11 cellular contexts compared by ENCODE assay signal in genomic region chr18:58993260-58993659, GRCh38.
DNase-seq lines count a peak whose midpoint lies in the region; ATAC-seq and TF ChIP-seq lines count a peak whose summit lies in the region.
"Had no signal": no experiment of that assay in that cellular context is flagged by ENCODE, and none has a peak within 500 bp of the region (broad histone marks: within the 10 kb centered on the region; RNA-seq: fewer than 3 reads in every experiment).

No MANE protein-coding gene starts in this region.

- in situ Hi-C loops in SK-MEL-5 (cut with HindIII; ENCODE audit: low pct_unique_long_range_greater_than_20kb, low sequenced_read_pairs) = no loop called here

- no peaks in the 10 kb centered on the region for H3K27me3 ChIP-seq in skeletal muscle satellite cell (ENCODE audit: control insufficient read depth, insufficient read depth, low read length)

- H3K4me2 ChIP-seq in skeletal muscle satellite cell (ENCODE audit: low read length) = peak overlapping the region; percentile 55

- no peaks in the 10 kb centered on the region for H3K9me3 ChIP-seq in skeletal muscle satellite cell (replicated peaks; ENCODE audit: low read length)

- ATAC-seq in GM21825 (IDR thresholded peaks at IDR 0.05; ENCODE audit: unreplicated experiment) (no peak), HG03520 (IDR thresholded peaks at IDR 0.05; ENCODE audit: unreplicated experiment) (no peak), GM18861 (IDR thresholded peaks at IDR 0.05; ENCODE audit: unreplicated experiment) (no peak)

- no peaks in the 10 kb centered on the region for H3K36me3 ChIP-seq in skeletal muscle satellite cell (ENCODE audit: insufficient read depth, low read length)
- H3K36me3 ChIP-seq: WERI-Rb-1 had no signal

- peak overlapping the region; percentile 76 for H3K9ac ChIP-seq in skeletal muscle satellite cell (ENCODE audit: low read depth, low read length)

- no peak for TF ChIP-seq CTCF in fibroblast of pulmonary artery (IDR thresholded peaks at IDR 0.05; ENCODE audit: low read length, missing control alignments)

- H3K4me1 ChIP-seq in skeletal muscle satellite cell (ENCODE audit: control insufficient read depth, insufficient read depth, low read length) = peaks cover 71% of the 10 kb centered on the region

- H3K4me3 ChIP-seq in fibroblast of pulmonary artery (replicated peaks; ENCODE audit: low read depth, low read length) (no peak overlapping the region), skeletal muscle satellite cell (ENCODE audit: low read length) (no peak overlapping the region)
- H3K4me3 ChIP-seq: skin epidermis had no signal

- DNase-seq in ELR (ENCODE audit: low read depth) (peak; percentile 93), SK-MEL-5 (ENCODE audit: low read depth, low spot score) (peak; percentile 57), fibroblast of pulmonary artery (ENCODE audit: low read depth) (peak; percentile 96), NCI-H146 treated with DMSO at 0.1 percent for 48 hours (lab: John Stamatoyannopoulos, UW; ENCODE audit: unreplicated experiment) (no peak)
- DNase-seq: NCI-H524 treated with DMSO at 0.1 percent for 48 hours, WERI-Rb-1 had no signal
